In genomic region chr2:126915903-126916302, GRCh38 we compare ENCODE assay signal across 19 cellular contexts. TPM values are rescaled to one million over a fixed set of nuclear protein-coding genes. Genes with fewer than 3 reads are reported as not detected.
DNase-seq lines count a peak whose midpoint lies in the region; ATAC-seq and TF ChIP-seq lines count a peak whose summit lies in the region.
"Had no signal": no experiment of that assay in that cellular context is flagged by ENCODE, and none has a peak within 500 bp of the region (broad histone marks: within the 10 kb centered on the region; RNA-seq: fewer than 3 reads in every experiment).

No MANE protein-coding gene starts in this region.

- no peaks in the 10 kb centered on the region for H3K27me3 Mint-ChIP-seq in stimulated activated memory B cell treated with anti-CD40 and anti-IgM and Interleukin-4, amounts not matched to agents 10 μg/mL and 1 μg/mL and 100 μg/mL, for 72 hours
- H3K27me3 Mint-ChIP-seq: CD4-positive, CD25-positive, alpha-beta regulatory T cell had no signal

- no peak for TF ChIP-seq CTCF in coronary artery (IDR thresholded peaks at IDR 0.05)

- no peak overlapping the region for H3K27ac Mint-ChIP-seq in stimulated activated memory B cell treated with anti-CD40 and anti-IgM and Interleukin-4, amounts not matched to agents 10 μg/mL and 1 μg/mL and 100 μg/mL, for 72 hours
- H3K27ac Mint-ChIP-seq: CD8-positive, alpha-beta memory T cell had no signal

- intact Hi-C loops in aorta (cut with DNase I), result no loop called here

- H3K4me1 ChIP-seq in Karpas-422 (ENCODE audit: low read length) (no peaks in the 10 kb centered on the region), aorta (ENCODE audit: control insufficient read depth in 1 of 2, insufficient read depth in 2 of 2, low read length in 2 of 2) (no peaks in the 10 kb centered on the region)
- H3K4me1 ChIP-seq: BE2C, HAP-1 had no signal

- no peaks in the 10 kb centered on the region for H3K9me2 ChIP-seq in Karpas-422 (replicated peaks; ENCODE audit: insufficient read depth, low read length)

- no peaks in the 10 kb centered on the region for H3K9me3 Mint-ChIP-seq in stimulated activated memory B cell treated with anti-CD40 and anti-IgM and Interleukin-4, amounts not matched to agents 10 μg/mL and 1 μg/mL and 100 μg/mL, for 72 hours

- 82 to 83% methylated on average over 4 of the region's 4 CpGs for WGBS in aorta, 2 donors

- H3K27ac ChIP-seq in Karpas-422 (ENCODE audit: low read length), result no peak overlapping the region
- no peak overlapping the region for H3K27ac ChIP-seq in coronary artery
- no peak overlapping the region for H3K27ac ChIP-seq in aorta (ENCODE audit: low read depth in 1 of 2, low read length in 2 of 2)
- H3K27ac ChIP-seq: GM23248, HL-60 had no signal

- peak; percentile 22 for ATAC-seq in stimulated activated memory B cell treated with anti-CD40 and anti-IgM and Interleukin-4, amounts not matched to agents 10 μg/mL and 1 μg/mL and 100 μg/mL, for 72 hours
- ATAC-seq in aorta (ENCODE audit: low FRiP score) (no peak), HG03139 (IDR thresholded peaks at IDR 0.05; ENCODE audit: unreplicated experiment) (no peak)

- H3K4me3 Mint-ChIP-seq in stimulated activated memory B cell treated with anti-CD40 and anti-IgM and Interleukin-4, amounts not matched to agents 10 μg/mL and 1 μg/mL and 100 μg/mL, for 72 hours, result no peak overlapping the region
- H3K4me3 Mint-ChIP-seq: CD4-positive, CD25-positive, alpha-beta regulatory T cell; CD8-positive, alpha-beta memory T cell had no signal

- DNase-seq in Karpas-422, result peak; percentile 27
- DNase-seq in coronary artery (ENCODE audit: low spot score), result peak; percentile 43
- peak; percentile 37 for DNase-seq in mesenteric fat pad (ENCODE audit: low spot score)
- no peak for DNase-seq in aorta
- no peak for DNase-seq in activated effector memory CD4-positive, alpha-beta T cell treated with anti-CD3 and anti-CD28 coated beads, Interleukin-2, amount 50 U/mL, for 16 hours
- DNase-seq in iPS-NIHi7 (ENCODE audit: extremely low spot score), result no peak
- DNase-seq: ACHN; BE2C; C1 segment of cervical spinal cord; CD4-positive, CD25-positive, alpha-beta regulatory T cell; CD8-positive, alpha-beta memory T cell; COR-L47; GM23248 had no signal

- no peak overlapping the region for H2AFZ ChIP-seq in Karpas-422 (ENCODE audit: low read length)
- H2AFZ ChIP-seq: GM23248 had no signal

- no peaks in the 10 kb centered on the region for H3K79me2 ChIP-seq in Karpas-422 (ENCODE audit: low read length)

- no peak overlapping the region for H3K9ac ChIP-seq in Karpas-422 (ENCODE audit: low read length)
- H3K9ac ChIP-seq: GM23248 had no signal

- no peak overlapping the region for H3K4me2 ChIP-seq in Karpas-422 (ENCODE audit: low read depth, low read length, poor library complexity, severe bottlenecking)

- H3K36me3 Mint-ChIP-seq in stimulated activated memory B cell treated with anti-CD40 and anti-IgM and Interleukin-4, amounts not matched to agents 10 μg/mL and 1 μg/mL and 100 μg/mL, for 72 hours, result no peaks in the 10 kb centered on the region
- H3K36me3 Mint-ChIP-seq: CD4-positive, CD25-positive, alpha-beta regulatory T cell; CD8-positive, alpha-beta memory T cell had no signal

- H3K4me1 Mint-ChIP-seq in stimulated activated memory B cell treated with anti-CD40 and anti-IgM and Interleukin-4, amounts not matched to agents 10 μg/mL and 1 μg/mL and 100 μg/mL, for 72 hours, result no peaks in the 10 kb centered on the region
- H3K4me1 Mint-ChIP-seq: CD4-positive, CD25-positive, alpha-beta regulatory T cell; CD8-positive, alpha-beta memory T cell had no signal

- H3K9me3 ChIP-seq in Karpas-422 (ENCODE audit: low read length), result no peaks in the 10 kb centered on the region
- peaks cover 1% of the 10 kb centered on the region for H3K9me3 ChIP-seq in aorta (ENCODE audit: control insufficient read depth, low read length)
- H3K9me3 ChIP-seq: BE2C, HAP-1 had no signal

- H3K36me3 ChIP-seq in Karpas-422 (ENCODE audit: insufficient read depth, low read length) (no peaks in the 10 kb centered on the region), aorta (ENCODE audit: control insufficient read depth in 1 of 2, insufficient read depth in 2 of 2, low read length in 1 of 2) (no peaks in the 10 kb centered on the region)
- H3K36me3 ChIP-seq: BE2C, HAP-1 had no signal

- no peaks in the 10 kb centered on the region for H4K20me1 ChIP-seq in Karpas-422 (ENCODE audit: insufficient read depth, low read depth, low read length)

- H3K4me3 ChIP-seq in Karpas-422 (ENCODE audit: low read length), result no peak overlapping the region
- no peak overlapping the region for H3K4me3 ChIP-seq in coronary artery
- H3K4me3 ChIP-seq in aorta (ENCODE audit: low read length in 2 of 2), result no peak overlapping the region
- H3K4me3 ChIP-seq: GM23248, HAP-1 had no signal

- no peaks in the 10 kb centered on the region for H3K27me3 ChIP-seq in Karpas-422 (ENCODE audit: low read length)
- no peaks in the 10 kb centered on the region for H3K27me3 ChIP-seq in aorta (ENCODE audit: control insufficient read depth in 1 of 2, insufficient read depth in 2 of 2, low read length in 1 of 2)
- H3K27me3 ChIP-seq: BE2C had no signal

RNA-seq across cellular contexts. Expression of gene TEX51, which starts 17.2 kb away (rescaled TPM):
- total RNA-seq in Karpas-422 (2014; rRNA removed; shearing (Covaris generic); ENCODE audit: low replicate concordance), result not detected in 2 replicates
- not detected for total RNA-seq in mesenteric fat pad
- total RNA-seq in aorta, result not detected
- not detected for polyA plus RNA-seq in aorta
- total RNA-seq: CD4-positive, CD25-positive, alpha-beta regulatory T cell; CD8-positive, alpha-beta memory T cell; GM23248; H4; HT1080 had no signal
- polyA plus RNA-seq: CD4-positive, CD25-positive, alpha-beta regulatory T cell; CD8-positive, alpha-beta memory T cell; GM23248 had no signal

Comparison
In these comparisons a context has a peak if more than half of its experiments do, and no peak if none do; other contexts are left out.
1. DNase-seq: peak in Karpas-422 (single experiment), coronary artery (single experiment) and mesenteric fat pad (single experiment); none in aorta (0 of 2), activated effector memory CD4-positive, alpha-beta T cell treated with anti-CD3 and anti-CD28 coated beads, Interleukin-2, amount 50 U/mL, for 16 hours (single experiment) and iPS-NIHi7 (single experiment).